8 cellular contexts compared by ENCODE assay signal in genomic region chr12:108689314-108690190, GRCh38. TPM values are rescaled to one million over a fixed set of nuclear protein-coding genes. Genes with fewer than 3 reads are reported as not detected.
DNase-seq lines count a peak whose midpoint lies in the region; ATAC-seq and TF ChIP-seq lines count a peak whose summit lies in the region.

No MANE protein-coding gene starts in this region.

- intact Hi-C loops in mammary epithelial cell (cut with micrococcal nuclease) = loop anchor here (2.0 kb wide), 2 partner anchors 25 to 83 kb away; no protein-coding TSS in a partner anchor

- TF ChIP-seq CTCF in RWPE2 (IDR thresholded peaks at IDR 0.05; ENCODE audit: poor library complexity, severe bottlenecking) (peak; percentile 40), mammary epithelial cell (conservative IDR thresholded peaks at IDR 0.05 in 1 of 2, IDR thresholded peaks at IDR 0.05 in 1 of 2; ENCODE audit: extremely low read depth in 1 of 2, insufficient read depth in 1 of 2, low read depth in 1 of 2, low read length in 2 of 2) (no peak)

- H3K27ac ChIP-seq in RWPE2 (ENCODE audit: poor library complexity, severe bottlenecking) (peak overlapping the region; percentile 99), mammary epithelial cell (ENCODE audit: insufficient read depth, low read depth, low read length) (peak overlapping the region; percentile 99), mesodermal cell (ENCODE audit: low read depth, low read length, severe bottlenecking) (peak overlapping the region; percentile 96), thymus (ENCODE audit: low read depth) (peak overlapping the region; percentile 64)

- dilution Hi-C loops in mammary epithelial cell (cut with HindIII; ENCODE audit: low sequenced_read_pairs) = no loop called here

- peak overlapping the region; percentile 86 for H3K4me2 ChIP-seq in mammary epithelial cell (ENCODE audit: insufficient read depth, low read depth, low read length)

- no peak overlapping the region for H2AFZ ChIP-seq in mammary epithelial cell (ENCODE audit: low read depth, low read length)

- H4K20me1 ChIP-seq in mammary epithelial cell (ENCODE audit: insufficient read depth, low read length) = no peaks in the 10 kb centered on the region

- in situ Hi-C loops in mammary epithelial cell (cut with MboI; ENCODE audit: low sequenced_read_pairs in 2 of 2) = no loop called here

- H3K27me3 ChIP-seq in RWPE2 (ENCODE audit: insufficient read depth, poor library complexity, severe bottlenecking) = no peaks in the 10 kb centered on the region
- no peaks in the 10 kb centered on the region for H3K27me3 ChIP-seq in mammary epithelial cell (ENCODE audit: insufficient read depth, low read length)
- H3K27me3 ChIP-seq in thymus (ENCODE audit: control insufficient read depth, insufficient read depth) = no peaks in the 10 kb centered on the region

- H3K9me3 ChIP-seq in RWPE2 (ENCODE audit: severe bottlenecking) (no peaks in the 10 kb centered on the region), mammary epithelial cell (replicated peaks; ENCODE audit: insufficient read depth, low read length) (no peaks in the 10 kb centered on the region), mesodermal cell (ENCODE audit: control insufficient read depth, low read length) (no peaks in the 10 kb centered on the region), thymus (ENCODE audit: control insufficient read depth) (no peaks in the 10 kb centered on the region)

- peak in 2 of 3 donors; percentile 35 to 43 for DNase-seq in stimulated activated CD4-positive, alpha-beta T cell treated with anti-CD3 and anti-CD28 coated beads, Interleukin-12 subunit alpha, Interleukin-12 subunit beta, amount 100 ng/mL, for 48 hours (ENCODE audit: low read depth in 2 of 3, low spot score in 1 of 3)
- no peak for DNase-seq in stimulated activated CD4-positive, alpha-beta T cell treated with anti-CD3 and anti-CD28 coated beads, Interleukin-4, amount 100 ng/mL, for 4 hours
- DNase-seq in RWPE2 (ENCODE audit: low spot score) (no peak), mammary epithelial cell (no peak), cerebellum (ENCODE audit: low spot score) (no peak)

- H3K9ac ChIP-seq in mammary epithelial cell (ENCODE audit: insufficient read depth, low read length) = peak overlapping the region; percentile 87

- CTCF ChIA-PET in mammary epithelial cell (lab: Charles Lee; ENCODE audit: low non-redundant PET) = no interaction called here

- BruUV-seq in mammary epithelial cell (replicated peaks; lab: Mats Ljungman, UMichigan) = no TSS peak

- H3K36me3 ChIP-seq in RWPE2 (ENCODE audit: low read depth) (peaks cover 24% of the 10 kb centered on the region), mammary epithelial cell (ENCODE audit: insufficient read depth, low read length) (peaks cover 9% of the 10 kb centered on the region), mesodermal cell (ENCODE audit: control insufficient read depth, insufficient read depth, low read length) (peaks cover 20% of the 10 kb centered on the region), thymus (ENCODE audit: control insufficient read depth, insufficient read depth) (no peaks in the 10 kb centered on the region)

- ATAC-seq in RWPE2 (ENCODE audit: low read depth) (no peak), GM18511 (IDR thresholded peaks at IDR 0.05; ENCODE audit: unreplicated experiment) (no peak)

- no peak overlapping the region for H3K4me3 ChIP-seq in RWPE2 (ENCODE audit: severe bottlenecking)
- H3K4me3 ChIP-seq in mammary epithelial cell (replicated peaks in 1 of 3; ENCODE audit: insufficient read depth in 1 of 3, low read depth in 2 of 3, low read length in 3 of 3) = no peak overlapping the region
- H3K4me3 ChIP-seq in mesodermal cell (ENCODE audit: extremely low read depth, insufficient read depth, low read length, poor library complexity, severe bottlenecking) = no peak overlapping the region
- H3K4me3 ChIP-seq in thymus (ENCODE audit: low read length) = no peak overlapping the region

- WGBS in mammary epithelial cell (ENCODE audit: low coverage, missing lambda C conversion rate) = 48% methylated on average over 7 of the region's 7 CpGs
- 57 to 60% methylated on average over 5 to 6 of the region's 7 CpGs for WGBS in mesodermal cell (ENCODE audit: insufficient coverage in 2 of 2), 2 experiments
- WGBS in thymus = 11% methylated on average over 7 of the region's 7 CpGs

- H3K4me1 ChIP-seq in RWPE2 (ENCODE audit: insufficient read depth, poor library complexity, severe bottlenecking) (peaks cover 62% of the 10 kb centered on the region), mammary epithelial cell (ENCODE audit: insufficient read depth, low read length) (peaks cover 56% of the 10 kb centered on the region), mesodermal cell (ENCODE audit: control insufficient read depth, insufficient read depth, low read length, poor library complexity, severe bottlenecking) (peaks cover 60% of the 10 kb centered on the region), thymus (ENCODE audit: control insufficient read depth, insufficient read depth, low read length) (peaks cover 44% of the 10 kb centered on the region)

- peaks cover 91% of the 10 kb centered on the region for H3K79me2 ChIP-seq in mammary epithelial cell (ENCODE audit: insufficient read depth, low read length)

RNA-seq across cellular contexts. Expression of gene CORO1C, which starts 41.8 kb away (rescaled TPM):
- total RNA-seq in mammary epithelial cell (100 to 1,000 TPM; 173 to 245 TPM), cerebellum (114 TPM)
- polyA plus RNA-seq in mammary epithelial cell (188 TPM), thymus (35.4 TPM)
- 790 TPM for polyA minus RNA-seq in mammary epithelial cell
- 168 TPM for polyA plus RNA-seq in mesodermal cell (2013, experiment 1 of 2)
- polyA plus RNA-seq in mesodermal cell (2013, experiment 2 of 2) = 149 TPM

RNA-seq across cellular contexts. Expression of gene SELPLG, which starts 55.9 kb away (rescaled TPM):
- total RNA-seq in mammary epithelial cell = under 1 TPM; 0.47 to 0.50 TPM
- 0.63 TPM for polyA plus RNA-seq in mammary epithelial cell
- not detected for polyA minus RNA-seq in mammary epithelial cell
- 1.1 TPM for polyA plus RNA-seq in mesodermal cell (2013, experiment 1 of 2)
- 0.30 TPM for polyA plus RNA-seq in mesodermal cell (2013, experiment 2 of 2)
- 28.0 TPM for polyA plus RNA-seq in thymus
- total RNA-seq in cerebellum = 1.2 TPM

Comparison
In these comparisons a context has a peak if more than half of its experiments do, and no peak if none do; other contexts are left out.
1. DNase-seq: peak in stimulated activated CD4-positive, alpha-beta T cell treated with anti-CD3 and anti-CD28 coated beads, Interleukin-12 subunit alpha, Interleukin-12 subunit beta, amount 100 ng/mL, for 48 hours (2 of 3); none in stimulated activated CD4-positive, alpha-beta T cell treated with anti-CD3 and anti-CD28 coated beads, Interleukin-4, amount 100 ng/mL, for 4 hours (0 of 2), RWPE2 (single experiment), mammary epithelial cell (single experiment) and cerebellum (single experiment).
2. Peak in every context shown above with its lines, with median percentiles within 50 percentile points of each other: H3K27ac ChIP-seq.